ENCODE assay signal across 1 cellular context in genomic region chr17:4877089-4877488, GRCh38.
TF ChIP-seq lines count a peak whose summit lies in the region.

No MANE protein-coding gene starts in this region.

TF ChIP-seq in WTC11, 78 proteins besides CTCF, POLR2A, EP300 and RAD21:
- no peak for TF ChIP-seq ZNF281 (CRISPR knock-in tag; IDR thresholded peaks at IDR 0.05)
- TF ChIP-seq EMX1 (CRISPR knock-in tag; IDR thresholded peaks at IDR 0.05): no peak
- TF ChIP-seq MAX (CRISPR knock-in tag; IDR thresholded peaks at IDR 0.05): no peak
- no peak for TF ChIP-seq FOXK1 (CRISPR knock-in tag; IDR thresholded peaks at IDR 0.05)
- TF ChIP-seq NFATC4 (CRISPR knock-in tag; IDR thresholded peaks at IDR 0.05): no peak
- TF ChIP-seq JAZF1 (CRISPR knock-in tag; IDR thresholded peaks at IDR 0.05): no peak
- no peak for TF ChIP-seq ZBTB21 (CRISPR knock-in tag; IDR thresholded peaks at IDR 0.05; ENCODE audit: borderline replicate concordance)
- no peak for TF ChIP-seq ATF2 (CRISPR knock-in tag; IDR thresholded peaks at IDR 0.05; ENCODE audit: borderline replicate concordance, low read depth)
- no peak for TF ChIP-seq USF2 (CRISPR knock-in tag; IDR thresholded peaks at IDR 0.05)
- no peak for TF ChIP-seq TCF7 (CRISPR knock-in tag; IDR thresholded peaks at IDR 0.05; ENCODE audit: low read depth)
- TF ChIP-seq NR2C2 (CRISPR knock-in tag; IDR thresholded peaks at IDR 0.05): no peak
- TF ChIP-seq SMAD3 (CRISPR knock-in tag; IDR thresholded peaks at IDR 0.05; ENCODE audit: borderline replicate concordance): no peak
- TF ChIP-seq ZSCAN18 (CRISPR knock-in tag; IDR thresholded peaks at IDR 0.05): no peak
- TF ChIP-seq ZNF416 (CRISPR knock-in tag; IDR thresholded peaks at IDR 0.05): no peak
- no peak for TF ChIP-seq SOX15 (CRISPR knock-in tag; IDR thresholded peaks at IDR 0.05)
- TF ChIP-seq ESRRA (CRISPR knock-in tag; IDR thresholded peaks at IDR 0.05; ENCODE audit: borderline replicate concordance): no peak
TF ChIP-seq in WTC11: peak in this region for 0.
